8 cellular contexts compared by ENCODE assay signal in the genomic region with DNA sequence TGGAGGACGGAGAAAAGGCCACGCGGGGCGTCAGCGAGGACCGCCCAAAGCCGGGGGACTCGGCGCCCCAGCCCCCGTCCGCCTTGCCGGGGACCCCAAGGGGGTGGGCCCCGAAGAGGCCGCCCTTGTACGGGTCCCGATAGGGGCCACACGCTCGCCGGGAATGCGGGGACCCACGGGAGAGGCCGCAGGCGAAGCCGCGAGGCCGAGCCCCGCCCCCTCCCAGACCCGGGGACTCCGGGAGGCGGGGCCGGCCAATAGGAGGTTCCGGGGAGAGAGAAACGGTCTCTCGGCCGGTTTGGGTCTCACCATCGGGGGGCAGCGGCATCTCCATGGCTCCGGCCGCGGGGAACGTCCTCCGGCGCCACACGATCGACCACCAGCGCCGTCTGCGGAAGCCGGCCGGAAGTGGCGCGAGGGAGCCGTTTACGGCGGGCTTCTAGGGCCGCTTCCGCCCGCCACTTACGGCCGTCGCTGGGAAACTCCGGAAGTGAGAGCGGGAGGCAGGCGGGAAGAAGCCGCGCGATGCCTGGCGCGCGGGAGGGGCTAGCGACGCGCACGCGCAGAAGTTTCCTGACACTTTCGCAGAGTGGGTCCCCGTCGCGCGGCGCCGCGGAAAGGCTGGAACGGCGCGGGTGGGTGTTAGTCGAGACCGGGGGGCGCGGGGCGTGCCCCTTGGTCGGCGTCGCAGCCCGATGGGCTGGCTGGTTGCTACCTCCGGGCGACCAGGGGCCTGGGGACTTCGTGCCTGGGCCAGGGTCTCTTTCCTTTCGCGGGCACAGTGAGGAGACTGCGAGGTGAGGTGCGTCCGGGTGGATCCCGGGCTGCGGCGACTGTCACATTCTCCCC. TPM values are rescaled to one million over a fixed set of nuclear protein-coding genes. Genes with fewer than 3 reads are reported as not detected.
DNase-seq lines count a peak whose midpoint lies in the region; ATAC-seq and TF ChIP-seq lines count a peak whose summit lies in the region.

A gene with protein sequence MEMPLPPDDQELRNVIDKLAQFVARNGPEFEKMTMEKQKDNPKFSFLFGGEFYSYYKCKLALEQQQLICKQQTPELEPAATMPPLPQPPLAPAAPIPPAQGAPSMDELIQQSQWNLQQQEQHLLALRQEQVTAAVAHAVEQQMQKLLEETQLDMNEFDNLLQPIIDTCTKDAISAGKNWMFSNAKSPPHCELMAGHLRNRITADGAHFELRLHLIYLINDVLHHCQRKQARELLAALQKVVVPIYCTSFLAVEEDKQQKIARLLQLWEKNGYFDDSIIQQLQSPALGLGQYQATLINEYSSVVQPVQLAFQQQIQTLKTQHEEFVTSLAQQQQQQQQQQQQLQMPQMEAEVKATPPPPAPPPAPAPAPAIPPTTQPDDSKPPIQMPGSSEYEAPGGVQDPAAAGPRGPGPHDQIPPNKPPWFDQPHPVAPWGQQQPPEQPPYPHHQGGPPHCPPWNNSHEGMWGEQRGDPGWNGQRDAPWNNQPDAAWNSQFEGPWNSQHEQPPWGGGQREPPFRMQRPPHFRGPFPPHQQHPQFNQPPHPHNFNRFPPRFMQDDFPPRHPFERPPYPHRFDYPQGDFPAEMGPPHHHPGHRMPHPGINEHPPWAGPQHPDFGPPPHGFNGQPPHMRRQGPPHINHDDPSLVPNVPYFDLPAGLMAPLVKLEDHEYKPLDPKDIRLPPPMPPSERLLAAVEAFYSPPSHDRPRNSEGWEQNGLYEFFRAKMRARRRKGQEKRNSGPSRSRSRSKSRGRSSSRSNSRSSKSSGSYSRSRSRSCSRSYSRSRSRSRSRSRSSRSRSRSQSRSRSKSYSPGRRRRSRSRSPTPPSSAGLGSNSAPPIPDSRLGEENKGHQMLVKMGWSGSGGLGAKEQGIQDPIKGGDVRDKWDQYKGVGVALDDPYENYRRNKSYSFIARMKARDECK (minus strand): TSS at position 393 of the 849 bp plus-strand sequence. CDS start 59 bp downstream, at position 334.

- H3K9me3 Mint-ChIP-seq in dendritic cell treated with granulocyte-macrophage colony-stimulating factor and Interleukin-4, amounts not matched to agents 40 ng/mL and 50 ng/mL, for 4 days = no peaks in the 10 kb centered on the region

- intact Hi-C loops in dendritic cell treated with granulocyte-macrophage colony-stimulating factor and Interleukin-4, amounts not matched to agents 40 ng/mL and 50 ng/mL, for 4 days (cut with micrococcal nuclease) = loop anchor here (1.0 to 10.0 kb wide), 5 partner anchors 30 to 97 kb away; a partner anchor contains a TSS
- intact Hi-C loops in left lung (cut with DNase I) = no loop called here

- no peak for TF ChIP-seq CTCF in C4-2B (conservative IDR thresholded peaks at IDR 0.05)
- peak in 1 of 2 donors; percentile 7 for TF ChIP-seq CTCF in left lung (IDR thresholded peaks at IDR 0.05)

- DNase-seq in NCI-H748 treated with DMSO at 0.1 percent for 48 hours (lab: John Stamatoyannopoulos, UW) = peak; percentile 81
- peak; percentile 82 to 90 for DNase-seq in activated CD4-positive, alpha-beta T cell treated with anti-CD3 and anti-CD28 coated beads, Interleukin-2, amount 50 U/mL, for 24 hours (ENCODE audit: low read depth in 1 of 2, low spot score in 1 of 2)
- DNase-seq in left lung = peak; percentile 94 to 98
- peak; percentile 89 for DNase-seq in stimulated activated CD4-positive, alpha-beta T cell treated with anti-CD3 and anti-CD28 coated beads, Interleukin-2, amount 100 ng/mL, for 4 hours (ENCODE audit: low read depth)

- no peaks in the 10 kb centered on the region for H3K27me3 Mint-ChIP-seq in dendritic cell treated with granulocyte-macrophage colony-stimulating factor and Interleukin-4, amounts not matched to agents 40 ng/mL and 50 ng/mL, for 4 days

- H3K27me3 ChIP-seq in left lung = no peaks in the 10 kb centered on the region

- peaks cover 0 to 31% of the 10 kb centered on the region in 2 donors for H3K36me3 ChIP-seq in left lung

- H3K4me1 ChIP-seq in left lung = peaks cover 13 to 52% of the 10 kb centered on the region in 2 donors

- peaks cover 47% of the 10 kb centered on the region for H3K36me3 Mint-ChIP-seq in dendritic cell treated with granulocyte-macrophage colony-stimulating factor and Interleukin-4, amounts not matched to agents 40 ng/mL and 50 ng/mL, for 4 days (ENCODE audit: low read depth)

- H3K9me3 ChIP-seq in left lung = no peaks in the 10 kb centered on the region

- peak within 1 kb of the TSS; percentile 93 to 97 for H3K4me3 ChIP-seq in left lung

- peak within 1 kb of the TSS; percentile 80 for H3K27ac Mint-ChIP-seq in dendritic cell treated with granulocyte-macrophage colony-stimulating factor and Interleukin-4, amounts not matched to agents 40 ng/mL and 50 ng/mL, for 4 days

- H3K27ac ChIP-seq in C4-2B (peak within 1 kb of the TSS; percentile 94), left lung (peak within 1 kb of the TSS; percentile 73 to 92)

- H3K4me1 Mint-ChIP-seq in dendritic cell treated with granulocyte-macrophage colony-stimulating factor and Interleukin-4, amounts not matched to agents 40 ng/mL and 50 ng/mL, for 4 days (ENCODE audit: low read depth) = peaks cover 52% of the 10 kb centered on the region

- ATAC-seq in GM19395 (IDR thresholded peaks at IDR 0.05; ENCODE audit: unreplicated experiment) = peak; percentile 70
- ATAC-seq in HG03558 (IDR thresholded peaks at IDR 0.05; ENCODE audit: extremely low read depth, unreplicated experiment) = peak; percentile 58
- ATAC-seq in left lung = peak; percentile 98

- H3K4me3 Mint-ChIP-seq in dendritic cell treated with granulocyte-macrophage colony-stimulating factor and Interleukin-4, amounts not matched to agents 40 ng/mL and 50 ng/mL, for 4 days = peak within 1 kb of the TSS; percentile 82

RNA-seq across cellular contexts. Expression of the gene that starts here (rescaled TPM):
- 10 to 100 TPM; 28.1 to 38.0 TPM for total RNA-seq in left lung

Comparison
In these comparisons a context has a peak if more than half of its experiments do, and no peak if none do; other contexts are left out.
1. Peak in every context shown above with its lines: DNase-seq, ATAC-seq, H3K4me3 ChIP-seq and H3K27ac ChIP-seq.